2 cellular contexts compared by ENCODE assay signal in genomic region chr2:96970910-96971309, GRCh38.
TF ChIP-seq lines count a peak whose summit lies in the region.

No MANE protein-coding gene starts in this region.

TF ChIP-seq in HepG2, 621 proteins besides CTCF, POLR2A, EP300 and RAD21:
- TF ChIP-seq PCBP2 (optimal IDR thresholded peaks at IDR 0.05; ENCODE audit: low read depth, low read length, poor library complexity, severe bottlenecking): peak; percentile 27
- no peak for TF ChIP-seq NR1H2 (CRISPR knock-in tag; IDR thresholded peaks at IDR 0.05; ENCODE audit: borderline replicate concordance, low read depth)
- TF ChIP-seq CCAR2 (optimal IDR thresholded peaks at IDR 0.05; ENCODE audit: low read depth, low read length): no peak
- TF ChIP-seq ZNF543 (CRISPR knock-in tag; IDR thresholded peaks at IDR 0.05): no peak
- no peak for TF ChIP-seq ZNF431 (CRISPR knock-in tag; IDR thresholded peaks at IDR 0.05; ENCODE audit: borderline replicate concordance, low read depth)

TF ChIP-seq in SK-N-SH, 30 proteins besides CTCF, POLR2A, EP300 and RAD21:
- TF ChIP-seq RXRA (IDR thresholded peaks at IDR 0.05; ENCODE audit: borderline replicate concordance, low read depth): no peak
- TF ChIP-seq REST (IDR thresholded peaks at IDR 0.05; ENCODE audit: low read depth, low read length): no peak
- TF ChIP-seq IRF3 (IDR thresholded peaks at IDR 0.05; ENCODE audit: low read depth, low read length): no peak
- TF ChIP-seq NRF1 (IDR thresholded peaks at IDR 0.05; ENCODE audit: low read depth, low read length): no peak
- no peak for TF ChIP-seq USF1 (IDR thresholded peaks at IDR 0.05; ENCODE audit: borderline replicate concordance, low read depth)
- no peak for TF ChIP-seq TCF12 (IDR thresholded peaks at IDR 0.05)
- no peak for TF ChIP-seq SIN3A (IDR thresholded peaks at IDR 0.05; ENCODE audit: borderline replicate concordance, low read depth, low read length)
- no peak for TF ChIP-seq FOSL2 (IDR thresholded peaks at IDR 0.05; ENCODE audit: borderline replicate concordance, low read depth)
- TF ChIP-seq TEAD4 (IDR thresholded peaks at IDR 0.05; ENCODE audit: borderline replicate concordance, insufficient read depth): no peak
- TF ChIP-seq FOXJ3 (CRISPR knock-in tag; IDR thresholded peaks at IDR 0.05): no peak
- TF ChIP-seq POLR2AphosphoS5 (IDR thresholded peaks at IDR 0.05; ENCODE audit: low read depth, low read length): no peak
- TF ChIP-seq EZH2phosphoT487 (IDR thresholded peaks at IDR 0.05; ENCODE audit: borderline replicate concordance, low read depth): no peak
- TF ChIP-seq MAX (IDR thresholded peaks at IDR 0.05; ENCODE audit: low read depth): no peak
- TF ChIP-seq SMC3 (IDR thresholded peaks at IDR 0.05; ENCODE audit: low read depth, low read length): no peak
- no peak for TF ChIP-seq USF2 (IDR thresholded peaks at IDR 0.05; ENCODE audit: borderline replicate concordance, low read depth, low read length)
- TF ChIP-seq CHD2 (IDR thresholded peaks at IDR 0.05; ENCODE audit: low read length, partially characterized antibody): no peak
- TF ChIP-seq RFX5 (IDR thresholded peaks at IDR 0.05; ENCODE audit: low read length): no peak
- no peak for TF ChIP-seq JUND (IDR thresholded peaks at IDR 0.05)
- TF ChIP-seq MXI1 (IDR thresholded peaks at IDR 0.05; ENCODE audit: low read depth, low read length): no peak
